ENCODE assay signal across 30 cellular contexts in genomic region chr13:37889811-37890210, GRCh38. TPM values are rescaled to one million over a fixed set of nuclear protein-coding genes. Genes with fewer than 3 reads are reported as not detected.
"Had no signal": no experiment of that assay in that cellular context is flagged by ENCODE, and none has a peak within 500 bp of the region (broad histone marks: within the 10 kb centered on the region; RNA-seq: fewer than 3 reads in every experiment).

No MANE protein-coding gene starts in this region.

- DNase-seq: activated CD4-positive, alpha-beta T cell treated with anti-CD3 and anti-CD28 coated beads, Interleukin-2, amount 10 ng/mL, durations not matched to agents 24 days and 14 days; activated CD4-positive, alpha-beta T cell treated with anti-CD3 and anti-CD28 coated beads, Interleukin-2, amount 50 U/mL, for 4 hours; activated CD8-positive, alpha-beta T cell treated with anti-CD3 and anti-CD28 coated beads for 36 hours; activated gamma-delta T cell; activated naive CD4-positive, alpha-beta T cell treated with Interleukin-2 at 50 U/mL for 16 hours; activated naive CD8-positive, alpha-beta T cell treated with anti-CD3 and anti-CD28 coated beads, Interleukin-2, amount 10 ng/mL, durations not matched to agents 7 days and 5 days; activated T-cell treated with anti-CD3 and anti-CD28 coated beads, Interleukin-2, amount 50 U/mL, for 24 hours; amygdala; body of pancreas; NCI-H1105; NCI-H1417 treated with DMSO at 0.1 percent for 48 hours; NCI-H187 treated with DMSO at 0.1 percent for 48 hours; NCI-H2081; NCI-H510A; NCI-H526; NK-92 treated with Interleukin-12 subunit alpha and Interleukin-12 subunit beta, amount 100 ng/mL, for 24 hours; PC-3; Peyer's patch; RPMI8226; SHP77 treated with DMSO at 0.1 percent for 48 hours; SK-N-SH had no signal

- ATAC-seq: activated CD8-positive, alpha-beta T cell treated with anti-CD3 and anti-CD28 coated beads for 36 hours; body of pancreas; PC-3 had no signal

- H3K36me3 Mint-ChIP-seq: activated naive CD4-positive, alpha-beta T cell treated with anti-CD3 and anti-CD28 coated beads, Interleukin-2, amount 50 U/mL, for 24 hours; activated naive CD8-positive, alpha-beta T cell treated with anti-CD3 and anti-CD28 coated beads, Interleukin-2, amount 10 ng/mL, durations not matched to agents 7 days and 5 days had no signal

- H3K4me3 ChIP-seq: body of pancreas, breast epithelium, Peyer's patch, SJSA1 had no signal

- H3K9me3 ChIP-seq: ascending aorta, body of pancreas, breast epithelium, Peyer's patch, SJSA1, SK-N-SH had no signal

- H3K4me3 Mint-ChIP-seq: activated CD4-positive, alpha-beta T cell treated with anti-CD3 and anti-CD28 coated beads, Interleukin-2, amount 10 ng/mL, durations not matched to agents 24 days and 14 days; activated CD8-positive, alpha-beta T cell treated with anti-CD3 and anti-CD28 coated beads for 36 hours; activated naive CD4-positive, alpha-beta T cell treated with anti-CD3 and anti-CD28 coated beads, Interleukin-2, amount 50 U/mL, for 24 hours; activated naive CD8-positive, alpha-beta T cell treated with anti-CD3 and anti-CD28 coated beads, Interleukin-2, amount 10 ng/mL, durations not matched to agents 7 days and 5 days; activated T-cell treated with anti-CD3 and anti-CD28 coated beads, Interleukin-2, amount 50 U/mL, for 24 hours; T-helper 1 cell treated with Interleukin-12 subunit alpha and Interleukin-12 subunit beta and Interleukin-4 antibody, amounts not matched to agents 30 μg/mL and 1 μg/mL, for 36 hours; T-helper 2 cell treated with Interferon-gamma antibody and Interleukin-4, amounts not matched to agents 5 μg/mL and 100 μg/mL, for 36 hours had no signal

- H3K27me3 ChIP-seq: ascending aorta, body of pancreas, breast epithelium, Peyer's patch, SJSA1 had no signal

- H3K27me3 Mint-ChIP-seq: activated CD4-positive, alpha-beta T cell treated with anti-CD3 and anti-CD28 coated beads, Interleukin-2, amount 10 ng/mL, durations not matched to agents 24 days and 14 days; activated CD8-positive, alpha-beta T cell treated with anti-CD3 and anti-CD28 coated beads for 36 hours; activated naive CD8-positive, alpha-beta T cell treated with anti-CD3 and anti-CD28 coated beads, Interleukin-2, amount 10 ng/mL, durations not matched to agents 7 days and 5 days; activated T-cell treated with anti-CD3 and anti-CD28 coated beads, Interleukin-2, amount 50 U/mL, for 24 hours had no signal

- H3K4me1 Mint-ChIP-seq: activated CD4-positive, alpha-beta T cell treated with anti-CD3 and anti-CD28 coated beads, Interleukin-2, amount 10 ng/mL, durations not matched to agents 24 days and 14 days; activated naive CD4-positive, alpha-beta T cell treated with anti-CD3 and anti-CD28 coated beads, Interleukin-2, amount 50 U/mL, for 24 hours; activated naive CD8-positive, alpha-beta T cell treated with anti-CD3 and anti-CD28 coated beads, Interleukin-2, amount 10 ng/mL, durations not matched to agents 7 days and 5 days had no signal

- H3K4me1 ChIP-seq: ascending aorta, body of pancreas, breast epithelium, Peyer's patch had no signal

- H3K27ac Mint-ChIP-seq: activated CD4-positive, alpha-beta T cell treated with anti-CD3 and anti-CD28 coated beads, Interleukin-2, amount 10 ng/mL, durations not matched to agents 24 days and 14 days; activated CD8-positive, alpha-beta T cell treated with anti-CD3 and anti-CD28 coated beads for 36 hours; activated naive CD4-positive, alpha-beta T cell treated with anti-CD3 and anti-CD28 coated beads, Interleukin-2, amount 50 U/mL, for 24 hours; activated naive CD8-positive, alpha-beta T cell treated with anti-CD3 and anti-CD28 coated beads, Interleukin-2, amount 10 ng/mL, durations not matched to agents 7 days and 5 days; activated T-cell treated with anti-CD3 and anti-CD28 coated beads, Interleukin-2, amount 50 U/mL, for 24 hours; activated T-helper 2 cell treated with anti-CD3 and anti-CD28 coated beads, Interferon-gamma antibody, Interleukin-2, Interleukin-4, amounts not matched to agents 10 μg/mL and 5 μg/mL and 100 μg/mL, durations not matched to agents 14 hours and 24 hours and 36 hours; T-helper 1 cell treated with Interleukin-12 subunit alpha and Interleukin-12 subunit beta and Interleukin-4 antibody, amounts not matched to agents 30 μg/mL and 1 μg/mL, for 36 hours; T-helper 2 cell treated with Interferon-gamma antibody and Interleukin-4, amounts not matched to agents 5 μg/mL and 100 μg/mL, for 36 hours had no signal

- H3K36me3 ChIP-seq: ascending aorta, breast epithelium, Peyer's patch, SJSA1 had no signal

- H3K9me3 Mint-ChIP-seq: activated CD4-positive, alpha-beta T cell treated with anti-CD3 and anti-CD28 coated beads, Interleukin-2, amount 10 ng/mL, durations not matched to agents 24 days and 14 days; activated CD8-positive, alpha-beta T cell treated with anti-CD3 and anti-CD28 coated beads for 36 hours; activated naive CD4-positive, alpha-beta T cell treated with anti-CD3 and anti-CD28 coated beads, Interleukin-2, amount 50 U/mL, for 24 hours; T-helper 2 cell treated with Interferon-gamma antibody and Interleukin-4, amounts not matched to agents 5 μg/mL and 100 μg/mL, for 36 hours had no signal

- H3K27ac ChIP-seq: ascending aorta, body of pancreas, breast epithelium, Peyer's patch, SJSA1 had no signal

- FAIRE-seq: TTC549 had no signal

RNA-seq across cellular contexts. Expression of gene TRPC4, which starts 20.2 kb away (rescaled TPM):
- total RNA-seq: activated CD4-positive, alpha-beta T cell treated with anti-CD3 and anti-CD28 coated beads, Interleukin-2, amount 10 ng/mL, durations not matched to agents 24 days and 14 days; activated CD8-positive, alpha-beta memory T cell treated with anti-CD3 and anti-CD28 coated beads for 36 hours; activated CD8-positive, alpha-beta T cell treated with anti-CD3 and anti-CD28 coated beads for 36 hours; activated naive CD8-positive, alpha-beta T cell treated with anti-CD3 and anti-CD28 coated beads, Interleukin-2, amount 10 ng/mL, durations not matched to agents 7 days and 5 days; activated T-helper 2 cell treated with anti-CD3 and anti-CD28 coated beads, Interferon-gamma antibody, Interleukin-2, Interleukin-4, amounts not matched to agents 10 μg/mL and 5 μg/mL and 100 μg/mL, durations not matched to agents 14 hours and 24 hours and 36 hours had no signal
